ENCODE assay signal across 12 cellular contexts in genomic region chr12:121657305-121658008, GRCh38. TPM values are rescaled to one million over a fixed set of nuclear protein-coding genes. Genes with fewer than 3 reads are reported as not detected.
DNase-seq lines count a peak whose midpoint lies in the region; ATAC-seq and TF ChIP-seq lines count a peak whose summit lies in the region.
"Had no signal": no experiment of that assay in that cellular context is flagged by ENCODE, and none has a peak within 500 bp of the region (broad histone marks: within the 10 kb centered on the region; RNA-seq: fewer than 3 reads in every experiment).

No MANE protein-coding gene starts in this region.

- peaks cover 60% of the 10 kb centered on the region for H3K4me1 Mint-ChIP-seq in activated naive CD4-positive, alpha-beta T cell treated with anti-CD3 and anti-CD28 coated beads, Interleukin-2, amount 50 U/mL, for 24 hours
- peaks cover 43 to 77% (median 64%) of the 10 kb centered on the region in 7 donors for H3K4me1 Mint-ChIP-seq in naive thymus-derived CD4-positive, alpha-beta T cell

- TF ChIP-seq CTCF in Loucy (conservative IDR thresholded peaks at IDR 0.05; ENCODE audit: low read length), result no peak
- no peak for TF ChIP-seq CTCF in testis (IDR thresholded peaks at IDR 0.05)

- no peaks in the 10 kb centered on the region for H3K27me3 ChIP-seq in Loucy (ENCODE audit: insufficient read depth, low read length, poor library complexity, severe bottlenecking)
- no peaks in the 10 kb centered on the region for H3K27me3 ChIP-seq in naive thymus-derived CD4-positive, alpha-beta T cell (ENCODE audit: control insufficient read depth in 2 of 2, insufficient read depth in 2 of 2, low read length in 2 of 2)
- H3K27me3 ChIP-seq in testis, result no peaks in the 10 kb centered on the region
- H3K27me3 ChIP-seq: transverse colon had no signal

- in situ Hi-C loops in Caki2 (cut with HindIII; ENCODE audit: low pct_unique_long_range_greater_than_20kb, low sequenced_read_pairs), result no loop called here

- H3K36me3 ChIP-seq in Loucy (ENCODE audit: insufficient read depth, low read length) (no peaks in the 10 kb centered on the region), testis (ENCODE audit: low read depth, missing control alignments) (no peaks in the 10 kb centered on the region)
- no peaks in the 10 kb centered on the region for H3K36me3 ChIP-seq in naive thymus-derived CD4-positive, alpha-beta T cell (ENCODE audit: control insufficient read depth in 2 of 3, insufficient read depth in 3 of 3, low read length in 3 of 3)
- H3K36me3 ChIP-seq: transverse colon had no signal

- H3K9me3 ChIP-seq in Loucy (ENCODE audit: insufficient read depth, low read depth, low read length) (no peaks in the 10 kb centered on the region), testis (no peaks in the 10 kb centered on the region)
- H3K9me3 ChIP-seq in naive thymus-derived CD4-positive, alpha-beta T cell (ENCODE audit: control insufficient read depth in 2 of 3, low read length in 3 of 3), result no peaks in the 10 kb centered on the region
- H3K9me3 ChIP-seq: transverse colon had no signal

- peaks cover 9% of the 10 kb centered on the region for H3K36me3 Mint-ChIP-seq in activated naive CD4-positive, alpha-beta T cell treated with anti-CD3 and anti-CD28 coated beads, Interleukin-2, amount 50 U/mL, for 24 hours
- peaks cover 0 to 29% (median 5%) of the 10 kb centered on the region in 5 donors for H3K36me3 Mint-ChIP-seq in naive thymus-derived CD4-positive, alpha-beta T cell

- H3K9ac ChIP-seq in Loucy (ENCODE audit: low read depth, low read length, poor library complexity, severe bottlenecking), result peak overlapping the region; percentile 4

- H3K27ac Mint-ChIP-seq in activated naive CD4-positive, alpha-beta T cell treated with anti-CD3 and anti-CD28 coated beads, Interleukin-2, amount 50 U/mL, for 24 hours, result peak overlapping the region; percentile 92
- H3K27ac Mint-ChIP-seq in naive thymus-derived CD4-positive, alpha-beta T cell, result peak overlapping the region; percentile 70 to 100 (median 97)

- WGBS in testis, 2 donors, result 64 to 86% methylated on average over 18 of the region's 18 CpGs

- no peak for ATAC-seq in naive thymus-derived CD4-positive, alpha-beta T cell
- no peak for ATAC-seq in HG03139 (IDR thresholded peaks at IDR 0.05; ENCODE audit: unreplicated experiment)
- no peak for ATAC-seq in GM21825 (IDR thresholded peaks at IDR 0.05; ENCODE audit: unreplicated experiment)

- H3K79me2 ChIP-seq in Loucy (ENCODE audit: insufficient read depth, low read length), result peaks cover 18% of the 10 kb centered on the region; the same call in 1 of the 2 replicates

- no peak for TF ChIP-seq POLR2A in testis (IDR thresholded peaks at IDR 0.05)

- H2AFZ ChIP-seq in Loucy (ENCODE audit: low read length), result no peak overlapping the region

- DNase-seq in Caki2 (ENCODE audit: low read depth), result peak; percentile 55
- DNase-seq in naive thymus-derived CD4-positive, alpha-beta T cell, result peak in 1 of 9 donors; percentile 37
- no peak for DNase-seq in testis
- DNase-seq: NCI-H1048, NCI-H510A treated with DMSO at 0.1 percent for 48 hours, right cardiac atrium, transverse colon had no signal

- no peaks in the 10 kb centered on the region for H4K20me1 ChIP-seq in Loucy (ENCODE audit: insufficient read depth, low read length, poor library complexity, severe bottlenecking)

- CTCF ChIA-PET in naive thymus-derived CD4-positive, alpha-beta T cell (lab: Charles Lee), result interaction anchor here (1.1 to 4.1 kb wide), 4 partner anchors 11 to 30 kb away, joined by 4 to 20 read pairs (median 10); partner anchors contain the start of gene MORN3

- peak overlapping the region; percentile 35 for H3K27ac ChIP-seq in naive thymus-derived CD4-positive, alpha-beta T cell (ENCODE audit: low read depth, low read length)
- no peak overlapping the region for H3K27ac ChIP-seq in testis
- H3K27ac ChIP-seq: RWPE1 had no signal

- H3K4me3 ChIP-seq in Loucy (ENCODE audit: low read length, poor library complexity, severe bottlenecking) (peak overlapping the region; percentile 75), testis (no peak overlapping the region)
- no peak overlapping the region for H3K4me3 ChIP-seq in naive thymus-derived CD4-positive, alpha-beta T cell (ENCODE audit: low read length)
- H3K4me3 ChIP-seq: transverse colon had no signal

- H3K4me3 Mint-ChIP-seq in activated naive CD4-positive, alpha-beta T cell treated with anti-CD3 and anti-CD28 coated beads, Interleukin-2, amount 50 U/mL, for 24 hours, result no peak overlapping the region
- peak overlapping the region; percentile 31 to 99 (median 68) for H3K4me3 Mint-ChIP-seq in naive thymus-derived CD4-positive, alpha-beta T cell

- H3K4me1 ChIP-seq in Loucy (ENCODE audit: insufficient read depth, low read length, poor library complexity, severe bottlenecking) (peaks cover 46% of the 10 kb centered on the region), testis (no peaks in the 10 kb centered on the region)
- H3K4me1 ChIP-seq in naive thymus-derived CD4-positive, alpha-beta T cell (ENCODE audit: control insufficient read depth in 2 of 2, insufficient read depth in 2 of 2, low read length in 2 of 2), result peaks cover 38 to 47% of the 10 kb centered on the region in 2 donors

- POLR2A ChIA-PET in naive thymus-derived CD4-positive, alpha-beta T cell (lab: Charles Lee), result interaction anchor here (0.6 to 7.8 kb wide), 10 partner anchors 9 to 120 kb away, joined by 3 to 89 read pairs (median 6); partner anchors contain the start of genes KDM2B, MORN3 and ORAI1

- no peaks in the 10 kb centered on the region for H3K9me2 ChIP-seq in Loucy (replicated peaks; ENCODE audit: low read depth, low read length)

- no peaks in the 10 kb centered on the region for H3F3A ChIP-seq in Loucy (ENCODE audit: low read depth)

- intact Hi-C loops in naive thymus-derived CD4-positive, alpha-beta T cell (cut with micrococcal nuclease), result loop anchor here in 1 of 2 donors (2.0 kb wide), 1 partner anchor 31 kb away; the partner anchor contains the start of gene ORAI1
- intact Hi-C loops in testis (cut with DNase I; ENCODE audit: low total_unique reads), result no loop called here

- no peaks in the 10 kb centered on the region for H3K9me3 Mint-ChIP-seq in activated naive CD4-positive, alpha-beta T cell treated with anti-CD3 and anti-CD28 coated beads, Interleukin-2, amount 50 U/mL, for 24 hours
- H3K9me3 Mint-ChIP-seq in naive thymus-derived CD4-positive, alpha-beta T cell, result peaks cover 0 to 6% (median 0%) of the 10 kb centered on the region in 11 donors

- H3K27me3 Mint-ChIP-seq in activated naive CD4-positive, alpha-beta T cell treated with anti-CD3 and anti-CD28 coated beads, Interleukin-2, amount 50 U/mL, for 24 hours, result no peaks in the 10 kb centered on the region
- H3K27me3 Mint-ChIP-seq in naive thymus-derived CD4-positive, alpha-beta T cell, result no peaks in the 10 kb centered on the region

- peak overlapping the region; percentile 89 for H3K4me2 ChIP-seq in Loucy (ENCODE audit: low read depth, low read length, poor library complexity, severe bottlenecking)

RNA-seq across cellular contexts. Expression of gene MORN3, which starts 12.0 kb away (rescaled TPM):
- 0.78 and 0.88 TPM in 2 replicates for total RNA-seq in Caki2 (2014; rRNA removed; shearing (Covaris generic); ENCODE audit: low replicate concordance)
- 10 to 100 TPM in 2 of 5 experiments, 1 to 10 TPM in 3; 2.3 to 19.2 (median 9.6) TPM for total RNA-seq in naive thymus-derived CD4-positive, alpha-beta T cell
- polyA plus RNA-seq in naive thymus-derived CD4-positive, alpha-beta T cell, result 1 to 10 TPM; 2.3 to 8.7 TPM
- total RNA-seq in testis, result 10 to 100 TPM in 1 of 2 donors, 1 to 10 TPM in 1; 8.3 to 46.1 TPM
- polyA plus RNA-seq in testis (ENCODE audit: insufficient read depth, low read depth, low replicate concordance), result 85.9 TPM

RNA-seq across cellular contexts. Expression of gene ORAI1, which starts 31.1 kb away (rescaled TPM):
- total RNA-seq in Caki2 (2014; rRNA removed; shearing (Covaris generic); ENCODE audit: low replicate concordance), result 7.9 and 19.0 TPM in 2 replicates
- total RNA-seq in naive thymus-derived CD4-positive, alpha-beta T cell, result 10 to 100 TPM; 34.4 to 73.5 (median 50.6) TPM
- 100 to 1,000 TPM; 180 to 256 TPM for polyA plus RNA-seq in naive thymus-derived CD4-positive, alpha-beta T cell
- total RNA-seq in testis, result 10 to 100 TPM; 46.8 to 70.7 TPM
- polyA plus RNA-seq in testis (ENCODE audit: insufficient read depth, low read depth, low replicate concordance), result 30.3 TPM

RNA-seq across cellular contexts. Expression of gene TMEM120B, which starts 55.1 kb away (rescaled TPM):
- total RNA-seq in Caki2 (2014; rRNA removed; shearing (Covaris generic); ENCODE audit: low replicate concordance), result 9.6 and 11.8 TPM in 2 replicates
- total RNA-seq in naive thymus-derived CD4-positive, alpha-beta T cell, result 10 to 100 TPM in 2 of 5 experiments, 1 to 10 TPM in 3; 7.3 to 14.3 (median 9.2) TPM
- 1 to 10 TPM; 1.3 to 2.0 TPM for polyA plus RNA-seq in naive thymus-derived CD4-positive, alpha-beta T cell
- 10 to 100 TPM; 16.9 to 17.2 TPM for total RNA-seq in testis
- polyA plus RNA-seq in testis (ENCODE audit: insufficient read depth, low read depth, low replicate concordance), result 4.9 TPM
